27 cellular contexts compared by ENCODE assay signal in genomic region chr6:154617175-154617574, GRCh38.
"Had no signal": no experiment of that assay in that cellular context is flagged by ENCODE, and none has a peak within 500 bp of the region (broad histone marks: within the 10 kb centered on the region; RNA-seq: fewer than 3 reads in every experiment).

No MANE protein-coding gene starts in this region.

- ATAC-seq: natural killer cell, psoas muscle had no signal

- H3K4me1 ChIP-seq: neural progenitor cell, parathyroid adenoma, psoas muscle, right atrium auricular region had no signal

- H3K27me3 ChIP-seq: esophagus muscularis mucosa, neural progenitor cell, right atrium auricular region, spleen, suprapubic skin, transverse colon had no signal

- H3K9me3 ChIP-seq: esophagus muscularis mucosa, left ventricle myocardium inferior, psoas muscle, right atrium auricular region, spleen, suprapubic skin, transverse colon had no signal

- H3K4me3 ChIP-seq: esophagus muscularis mucosa, left ventricle myocardium inferior, lung, neural progenitor cell, psoas muscle, right atrium auricular region, spleen, suprapubic skin, transverse colon had no signal

- H3K36me3 ChIP-seq: esophagus muscularis mucosa, left ventricle myocardium inferior, neural progenitor cell, right atrium auricular region, spleen, suprapubic skin, transverse colon had no signal

- H3K79me2 ChIP-seq: parathyroid adenoma had no signal

- H2AFZ ChIP-seq: neural progenitor cell, parathyroid adenoma had no signal

- H3K4me2 ChIP-seq: neural progenitor cell had no signal

- H3K27ac ChIP-seq: esophagus muscularis mucosa, left ventricle myocardium inferior, neural progenitor cell, parathyroid adenoma, psoas muscle, right atrium auricular region, spleen, suprapubic skin, transverse colon had no signal

- DNase-seq: activated CD4-positive, alpha-beta memory T cell treated with anti-CD3 and anti-CD28 coated beads, Interleukin-2, amount 10 ng/mL, durations not matched to agents 7 days and 5 days; activated CD4-positive, alpha-beta T cell treated with anti-CD3 and anti-CD28 coated beads, Interleukin-2, amount 10 ng/mL, durations not matched to agents 24 days and 14 days; activated CD4-positive, CD25-positive, alpha-beta regulatory T cell treated with anti-CD3 and anti-CD28 coated beads, Interleukin-2, amount 50 U/mL, for 72 hours; activated CD8-positive, alpha-beta memory T cell treated with anti-CD3 and anti-CD28 coated beads, Interleukin-2, amount 50 U/mL, for 48 hours; activated gamma-delta T cell; activated naive CD4-positive, alpha-beta T cell treated with anti-CD3 and anti-CD28 coated beads, Interleukin-2, amount 10 ng/mL, durations not matched to agents 7 days and 5 days; activated naive CD8-positive, alpha-beta T cell treated with anti-CD3 and anti-CD28 coated beads, Interleukin-2, amount 10 ng/mL, durations not matched to agents 7 days and 5 days; activated T-cell treated with anti-CD3 and anti-CD28 coated beads, Interleukin-2, amount 50 U/mL, for 24 hours; amygdala; dermis blood vessel endothelial cell; effector CD4-positive, alpha-beta T cell; glutamatergic neuron; islet precursor cell; left ventricle myocardium inferior; mesendoderm; natural killer cell; occipital lobe; psoas muscle; spleen; stimulated activated naive CD4-positive, alpha-beta T cell; transverse colon had no signal

- H3K9ac ChIP-seq: neural progenitor cell, parathyroid adenoma had no signal
